In the genomic region with DNA sequence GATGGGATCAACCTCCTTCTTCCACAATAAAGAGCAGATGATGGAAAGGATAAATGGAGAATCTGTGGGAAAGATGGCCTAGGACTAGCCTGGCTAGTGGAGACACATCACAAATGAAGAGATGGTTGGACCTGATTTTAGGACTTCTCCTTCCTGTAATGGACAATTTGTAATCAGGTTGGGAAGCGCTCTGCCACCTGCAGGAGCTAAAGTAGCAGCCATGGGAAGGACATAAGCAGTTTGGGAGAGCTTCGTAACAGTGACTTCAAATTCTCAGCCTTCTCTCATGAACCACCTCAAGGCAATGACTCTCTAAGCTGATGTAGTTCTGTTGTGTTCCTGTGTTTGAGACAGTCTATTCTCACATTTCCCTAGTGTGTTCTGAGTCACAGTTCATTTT, we compare ENCODE assay signal across 16 cellular contexts.
DNase-seq lines count a peak whose midpoint lies in the region; ATAC-seq and TF ChIP-seq lines count a peak whose summit lies in the region.
"Had no signal": no experiment of that assay in that cellular context is flagged by ENCODE, and none has a peak within 500 bp of the region (broad histone marks: within the 10 kb centered on the region; RNA-seq: fewer than 3 reads in every experiment).

No MANE protein-coding gene starts in this region.

- DNase-seq in LNCaP clone FGC (ENCODE audit: low read depth) (no peak), chondrocyte (ENCODE audit: low spot score) (no peak), epithelial cell of proximal tubule (ENCODE audit: low read depth) (no peak), mesendoderm (no peak)
- DNase-seq in naive thymus-derived CD8-positive, alpha-beta T cell, result no peak
- DNase-seq in NK-92 treated with Interleukin-12 subunit alpha and Interleukin-12 subunit beta, amount 100 ng/mL, for 24 hours (lab: John Stamatoyannopoulos, UW), result no peak
- DNase-seq: BE2C; CD8-positive, alpha-beta T cell; COR-L47; DMS153; DMS79 treated with DMSO at 0.1 percent for 48 hours; EL; IMR-90 had no signal

- no peak overlapping the region for H3K4ac ChIP-seq in mesendoderm (ENCODE audit: low read depth, low read length)

- no peaks in the 10 kb centered on the region for H3K36me3 ChIP-seq in mesendoderm (ENCODE audit: control insufficient read depth, insufficient read depth, low read length)
- H3K36me3 ChIP-seq: BE2C had no signal

- no peak overlapping the region for H2BK5ac ChIP-seq in mesendoderm (ENCODE audit: low read length)

- no peak overlapping the region for H2BK120ac ChIP-seq in mesendoderm (ENCODE audit: low read depth, low read length)

- H3K27me3 ChIP-seq in mesendoderm (ENCODE audit: insufficient read depth, low read length, poor library complexity), result no peaks in the 10 kb centered on the region
- H3K27me3 ChIP-seq: BE2C had no signal

- no peak overlapping the region for H2BK15ac ChIP-seq in mesendoderm (replicated peaks; ENCODE audit: low read depth)

- no peak for ATAC-seq in HG02623 (IDR thresholded peaks at IDR 0.05; ENCODE audit: unreplicated experiment)
- ATAC-seq in naive thymus-derived CD8-positive, alpha-beta T cell, result no peak
- ATAC-seq: CD8-positive, alpha-beta T cell; HCT116 had no signal

- no peak overlapping the region for H3K56ac ChIP-seq in mesendoderm (ENCODE audit: low read length)

- no peak overlapping the region for H3K4me3 Mint-ChIP-seq in chondrocyte (ENCODE audit: unreplicated experiment)
- H3K4me3 Mint-ChIP-seq in naive thymus-derived CD8-positive, alpha-beta T cell, result no peak overlapping the region
- H3K4me3 Mint-ChIP-seq: CD8-positive, alpha-beta T cell had no signal

- H3K9ac ChIP-seq in mesendoderm (ENCODE audit: low read length), result no peak overlapping the region

- POLR2A ChIA-PET in naive thymus-derived CD8-positive, alpha-beta T cell (lab: Charles Lee), result no interaction called here

- no peaks in the 10 kb centered on the region for H3K36me3 Mint-ChIP-seq in chondrocyte (ENCODE audit: low read depth)
- no peaks in the 10 kb centered on the region for H3K36me3 Mint-ChIP-seq in naive thymus-derived CD8-positive, alpha-beta T cell
- H3K36me3 Mint-ChIP-seq: CD8-positive, alpha-beta T cell had no signal

- no peak overlapping the region for H3K23ac ChIP-seq in mesendoderm (ENCODE audit: low read length)

- no peak overlapping the region for H4K5ac ChIP-seq in mesendoderm (ENCODE audit: low read length)

- peaks cover 6% of the 10 kb centered on the region for H3K4me1 Mint-ChIP-seq in chondrocyte (ENCODE audit: low read depth)
- H3K4me1 Mint-ChIP-seq in naive thymus-derived CD8-positive, alpha-beta T cell, result no peaks in the 10 kb centered on the region

- WGBS in mesendoderm (ENCODE audit: extremely low coverage, insufficient coverage, low lambda C conversion rate), result no CpG with 5 or more reads among the region's 2 CpGs

- no peak overlapping the region for H3K27ac Mint-ChIP-seq in chondrocyte (ENCODE audit: unreplicated experiment)
- H3K27ac Mint-ChIP-seq in naive thymus-derived CD8-positive, alpha-beta T cell, result no peak overlapping the region
- H3K27ac Mint-ChIP-seq: CD8-positive, alpha-beta T cell had no signal

- no peak overlapping the region for H4K8ac ChIP-seq in mesendoderm (ENCODE audit: low read depth, low read length)

- no peak overlapping the region for H3K18ac ChIP-seq in mesendoderm (ENCODE audit: low read length)

- H3K4me2 ChIP-seq in mesendoderm (ENCODE audit: low read length), result no peak overlapping the region

- H3K9me3 Mint-ChIP-seq in chondrocyte (ENCODE audit: low read depth), result peaks cover 4% of the 10 kb centered on the region
- H3K9me3 Mint-ChIP-seq in naive thymus-derived CD8-positive, alpha-beta T cell, result peaks cover 0 to 32% (median 7%) of the 10 kb centered on the region in 9 donors

- no peak overlapping the region for H3K27ac ChIP-seq in mesendoderm (ENCODE audit: low read depth, low read length)
- H3K27ac ChIP-seq: C4-2B had no signal

- no peaks in the 10 kb centered on the region for H3K79me1 ChIP-seq in mesendoderm (ENCODE audit: low read length)

- TF ChIP-seq CTCF in LNCaP clone FGC (IDR thresholded peaks at IDR 0.05; ENCODE audit: control insufficient read depth, extremely low read depth, insufficient read depth) (0 out of 2 replicates have a peak, but pooled peaks have one; percentile 21), chondrocyte (IDR thresholded peaks at IDR 0.05) (peak; percentile 28), epithelial cell of proximal tubule (conservative IDR thresholded peaks at IDR 0.05; ENCODE audit: low read depth, low read length) (peak; percentile 31)

- peak overlapping the region; percentile 46 for H2AK5ac ChIP-seq in mesendoderm (ENCODE audit: low read length)

- H3K4me3 ChIP-seq in LNCaP clone FGC (ENCODE audit: low read depth, low read length), result no peak overlapping the region
- no peak overlapping the region for H3K4me3 ChIP-seq in epithelial cell of proximal tubule (ENCODE audit: low read depth, low read length)
- no peak overlapping the region for H3K4me3 ChIP-seq in mesendoderm (ENCODE audit: low read length)

- no peaks in the 10 kb centered on the region for H3K79me2 ChIP-seq in mesendoderm (ENCODE audit: control insufficient read depth, insufficient read depth, low read length)

- no peaks in the 10 kb centered on the region for H3K4me1 ChIP-seq in mesendoderm (ENCODE audit: control insufficient read depth, low read depth, low read length)
- H3K4me1 ChIP-seq: BE2C had no signal

- H3K27me3 Mint-ChIP-seq in chondrocyte (ENCODE audit: low read depth), result peaks cover 7% of the 10 kb centered on the region
- peaks cover 0 to 6% (median 0%) of the 10 kb centered on the region in 5 donors for H3K27me3 Mint-ChIP-seq in naive thymus-derived CD8-positive, alpha-beta T cell
